Comparison of ENCODE assay signal across 21 cellular contexts in the genomic region with DNA sequence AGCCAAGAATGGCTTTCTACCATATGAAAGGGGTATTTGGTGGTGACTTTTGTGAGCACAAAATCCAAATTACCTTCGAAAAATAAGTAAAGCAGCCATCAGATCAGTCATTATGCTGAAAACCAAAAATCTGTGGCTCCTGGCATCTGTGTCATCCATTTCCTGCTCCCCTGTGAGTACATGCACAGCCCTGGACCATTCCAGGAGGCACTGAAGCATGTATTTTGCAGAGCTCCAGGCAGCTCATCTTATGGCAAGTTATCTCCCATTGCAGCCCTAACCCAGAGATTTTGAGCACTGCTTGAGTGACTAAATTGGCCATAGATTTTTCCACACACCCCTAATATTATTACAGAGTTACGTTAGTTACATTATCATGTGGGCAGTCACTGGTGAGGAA.
"Had no signal": no experiment of that assay in that cellular context is flagged by ENCODE, and none has a peak within 500 bp of the region (broad histone marks: within the 10 kb centered on the region; RNA-seq: fewer than 3 reads in every experiment).

No MANE protein-coding gene starts in this region.

- H3K79me2 ChIP-seq: parathyroid adenoma had no signal

- H3K4me1 ChIP-seq: left lung, parathyroid adenoma, right lobe of liver, transverse colon, upper lobe of right lung, uterus had no signal

- H3K9ac ChIP-seq: parathyroid adenoma had no signal

- H3K36me3 ChIP-seq: left lung, right lobe of liver, thoracic aorta, transverse colon, upper lobe of right lung, uterus had no signal

- FAIRE-seq: endometrium, frontal cortex, kidney, small intestine had no signal

- H3K9me3 ChIP-seq: left lung, mucosa of descending colon, right lobe of liver, thoracic aorta, transverse colon, upper lobe of right lung, uterus had no signal

- H3K27me3 ChIP-seq: left lung, right lobe of liver, transverse colon, uterus had no signal

- H2AFZ ChIP-seq: parathyroid adenoma had no signal

- H3K27ac ChIP-seq: left lung, parathyroid adenoma, right lobe of liver, thoracic aorta, transverse colon, upper lobe of right lung, uterus had no signal

- H3K4me3 ChIP-seq: left lung, mucosa of descending colon, right lobe of liver, thoracic aorta, transverse colon, upper lobe of right lung, uterus had no signal

- DNase-seq: cortex of kidney; effector memory CD8-positive, alpha-beta T cell; head of caudate nucleus; kidney; left cardiac atrium; left lung; mesenchymal stem cell; mucosa of descending colon; naive B cell; right lobe of liver; small intestine; stimulated activated CD4-positive, alpha-beta T cell treated with anti-CD3 and anti-CD28 coated beads, Interleukin-15, amount 100 ng/mL, for 24 hours; stimulated activated CD4-positive, alpha-beta T cell treated with anti-CD3 and anti-CD28 coated beads, Interleukin-2, amount 100 ng/mL, for 48 hours; stimulated activated naive B cell treated with anti-CD40 and anti-IgM and Interleukin-4, amounts not matched to agents 10 μg/mL and 1 μg/mL and 100 μg/mL, for 72 hours; transverse colon; upper lobe of right lung; uterus had no signal
